Comparison of ENCODE assay signal across 16 cellular contexts in the genomic region with DNA sequence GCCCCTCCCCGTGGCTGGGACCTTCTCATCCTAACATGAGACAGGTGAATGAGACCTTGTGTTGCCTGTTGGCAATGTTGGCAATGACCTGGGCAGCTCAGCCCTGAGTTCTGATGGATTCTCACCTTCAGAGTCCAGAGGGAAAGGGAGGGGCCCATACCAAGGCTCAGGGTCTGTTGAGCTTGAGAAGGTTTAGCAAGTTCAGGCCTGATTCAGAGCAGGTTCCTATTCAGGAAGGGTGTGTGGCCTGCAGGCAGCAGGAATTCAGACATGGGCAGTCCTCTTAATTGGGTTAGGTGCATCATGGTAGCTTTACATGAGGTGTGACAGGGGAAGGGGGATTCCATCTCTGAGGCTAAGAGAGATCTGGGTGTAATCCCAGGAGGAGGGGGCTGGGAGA. TPM values are rescaled to one million over a fixed set of nuclear protein-coding genes. Genes with fewer than 3 reads are reported as not detected.
"Had no signal": no experiment of that assay in that cellular context is flagged by ENCODE, and none has a peak within 500 bp of the region (broad histone marks: within the 10 kb centered on the region; RNA-seq: fewer than 3 reads in every experiment).

No MANE protein-coding gene starts in this region.

RNA-seq across cellular contexts. Expression of a gene that starts 5.7 kb away (rescaled TPM):
- total RNA-seq: naive thymus-derived CD8-positive, alpha-beta T cell; progenitor cell of endocrine pancreas; sigmoid colon; skeletal muscle tissue; spleen had no signal

RNA-seq across cellular contexts. Expression of a gene that starts 16.2 kb away (rescaled TPM):
- total RNA-seq: sciatic nerve, skeletal muscle tissue had no signal
- polyA plus RNA-seq: naive thymus-derived CD8-positive, alpha-beta T cell had no signal

RNA-seq across cellular contexts. Expression of a gene that starts 24.6 kb away (rescaled TPM):
- total RNA-seq: naive thymus-derived CD8-positive, alpha-beta T cell; neural crest cell; occipital lobe; progenitor cell of endocrine pancreas; right lobe of liver; sigmoid colon; skeletal muscle tissue had no signal
- polyA plus RNA-seq: naive thymus-derived CD8-positive, alpha-beta T cell; neural cell had no signal

RNA-seq across cellular contexts. Expression of a gene that starts 49.6 kb away (rescaled TPM):
- total RNA-seq: naive thymus-derived CD8-positive, alpha-beta T cell; natural killer cell; natural killer cell treated with Interleukin-12 subunit alpha and Interleukin-12 subunit beta and Interleukin-15 and Interleukin-18, amount 100 ng/mL, for 72 hours; neural crest cell; occipital lobe; osteocyte; progenitor cell of endocrine pancreas; renal cortical epithelial cell; right lobe of liver; smooth muscle cell had no signal
- polyA plus RNA-seq: naive thymus-derived CD8-positive, alpha-beta T cell; neural cell; pancreas; smooth muscle cell had no signal
